ENCODE assay signal across 25 cellular contexts in genomic region chr10:17819836-17820235, GRCh38. TPM values are rescaled to one million over a fixed set of nuclear protein-coding genes. Genes with fewer than 3 reads are reported as not detected.
"Had no signal": no experiment of that assay in that cellular context is flagged by ENCODE, and none has a peak within 500 bp of the region (broad histone marks: within the 10 kb centered on the region; RNA-seq: fewer than 3 reads in every experiment).

No MANE protein-coding gene starts in this region.

- H3K4me3 Mint-ChIP-seq: effector memory CD8-positive, alpha-beta T cell; endodermal cell had no signal

- H3K9me3 ChIP-seq: colonic mucosa, esophagus muscularis mucosa, esophagus squamous epithelium, gastrocnemius medialis, gastroesophageal sphincter, heart left ventricle, heart right ventricle had no signal

- H3K27ac Mint-ChIP-seq: effector memory CD8-positive, alpha-beta T cell; endodermal cell had no signal

- DNase-seq: colonic mucosa; cortex of kidney; dermis blood vessel endothelial cell; dorsolateral prefrontal cortex; effector CD4-positive, alpha-beta T cell; effector CD8-positive, alpha-beta T cell; effector memory CD4-positive, alpha-beta T cell; effector memory CD8-positive, alpha-beta T cell; endodermal cell; erythroblast; esophagus squamous epithelium; foreskin fibroblast; foreskin keratinocyte; foreskin melanocyte; gastrocnemius medialis; glutamatergic neuron; head of caudate nucleus; heart left ventricle; heart right ventricle had no signal

- H3K27me3 ChIP-seq: colonic mucosa, esophagus muscularis mucosa, esophagus squamous epithelium, gastrocnemius medialis, gastroesophageal sphincter, heart left ventricle, heart right ventricle had no signal

- H3K27ac ChIP-seq: colonic mucosa, coronary artery, dorsolateral prefrontal cortex, epithelial cell of prostate, esophagus muscularis mucosa, esophagus squamous epithelium, foreskin keratinocyte, gastrocnemius medialis, gastroesophageal sphincter, heart left ventricle, heart right ventricle had no signal

- H3K9me3 Mint-ChIP-seq: effector memory CD8-positive, alpha-beta T cell; endodermal cell had no signal

- H3K4me1 ChIP-seq: colonic mucosa, esophagus muscularis mucosa, esophagus squamous epithelium, foreskin keratinocyte, gastrocnemius medialis, gastroesophageal sphincter had no signal

- H3K36me3 ChIP-seq: colonic mucosa, esophagus muscularis mucosa, esophagus squamous epithelium, gastrocnemius medialis, gastroesophageal sphincter, heart right ventricle had no signal

- H3K4me3 ChIP-seq: colonic mucosa, coronary artery, dorsolateral prefrontal cortex, esophagus muscularis mucosa, esophagus squamous epithelium, gastrocnemius medialis, gastroesophageal sphincter, heart left ventricle, heart right ventricle had no signal

- H3K4me1 Mint-ChIP-seq: endodermal cell had no signal

RNA-seq across cellular contexts. Expression of gene MRC1, which starts 10.7 kb away (rescaled TPM):
- total RNA-seq: epithelial cell of proximal tubule, fibroblast of lung had no signal
- polyA plus RNA-seq: foreskin keratinocyte had no signal
